1 cellular context compared by ENCODE assay signal in genomic region chr22:31566484-31566883, GRCh38.
TF ChIP-seq lines count a peak whose summit lies in the region.

No MANE protein-coding gene starts in this region.

TF ChIP-seq in IMR-90, 13 proteins besides CTCF, POLR2A, EP300 and RAD21 (continued from another document):
- TF ChIP-seq BHLHE40 (IDR thresholded peaks at IDR 0.05; ENCODE audit: low read depth, low read length) (no peak), RCOR1 (IDR thresholded peaks at IDR 0.05; ENCODE audit: insufficient replicate concordance, low read length) (no peak), ELK1 (IDR thresholded peaks at IDR 0.05; ENCODE audit: borderline replicate concordance, low read depth, low read length) (no peak)
TF ChIP-seq in IMR-90: peak in this region for 0.
